8 cellular contexts compared by ENCODE assay signal in the genomic region with DNA sequence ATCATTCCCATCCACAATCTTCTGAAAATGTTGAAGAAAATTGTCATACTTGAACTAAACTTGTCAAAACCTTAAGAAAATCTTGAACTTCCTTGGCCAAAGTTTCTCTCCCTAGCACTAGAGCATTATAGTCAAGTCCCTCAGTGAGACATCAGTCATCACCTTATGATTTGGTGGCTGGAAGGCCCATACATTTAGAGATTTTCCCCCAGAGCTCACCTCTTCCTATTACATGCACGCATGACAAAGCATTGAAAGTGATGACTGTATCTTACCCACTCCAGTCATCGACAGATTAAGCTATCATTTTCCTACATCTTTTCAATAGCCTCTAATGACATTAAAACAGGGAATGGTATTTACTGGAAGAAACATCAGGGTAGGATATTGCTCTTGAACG.
A peak's percentile ranks its signal among the peaks of the same experiment; 100 is the strongest.
DNase-seq lines count a peak whose midpoint lies in the region; ATAC-seq, FAIRE-seq and TF ChIP-seq lines count a peak whose summit lies in the region.
"Not testable (repeated sequence)": the region's sequence is repeated elsewhere in the genome, so short reads cannot be mapped to it uniquely, and the experiment has no call there.

No MANE protein-coding gene starts in this region.

- H3K4me1 Mint-ChIP-seq in CD4-positive, CD25-positive, alpha-beta regulatory T cell, result peaks cover 0 to 15% (median 2%) of the 10 kb centered on the region in 4 donors
- peaks cover 22% of the 10 kb centered on the region for H3K4me1 Mint-ChIP-seq in activated CD4-positive, alpha-beta memory T cell treated with anti-CD3 and anti-CD28 coated beads, Interleukin-2, amount 10 ng/mL, durations not matched to agents 7 days and 5 days
- not testable (repeated sequence) for H3K4me1 Mint-ChIP-seq in activated T-helper 17 cell treated with anti-CD3 and anti-CD28 coated beads, Interleukin-2, amount 50 U/mL, for 72 hours
- H3K4me1 Mint-ChIP-seq in stimulated activated naive CD8-positive, alpha-beta T cell treated with anti-CD3 and anti-CD28 coated beads, Interleukin-15, Interleukin-2, amounts not matched to agents 100 ng/mL and 50 ng/mL, for 24 hours (ENCODE audit: low read depth), result peaks cover 17% of the 10 kb centered on the region

- not testable (repeated sequence) for H4K20me1 ChIP-seq in Loucy (ENCODE audit: insufficient read depth, low read length, poor library complexity, severe bottlenecking); GM12878 (ENCODE audit: control insufficient read depth, insufficient read depth)

- DNase-seq in CD4-positive, CD25-positive, alpha-beta regulatory T cell; activated CD4-positive, alpha-beta memory T cell treated with anti-CD3 and anti-CD28 coated beads, Interleukin-2, amount 10 ng/mL, durations not matched to agents 7 days and 5 days; GM12878 (ENCODE audit: low read depth, low spot score): not testable (repeated sequence)
- peak; percentile 10 for DNase-seq in stimulated activated CD4-positive, alpha-beta T cell treated with anti-CD3 and anti-CD28 coated beads, Interleukin-4, amount 100 ng/mL, for 24 hours

- intact Hi-C loops in GM12878 (cut with micrococcal nuclease; ENCODE audit: unreplicated experiment), result not testable (repeated sequence)

- not testable (repeated sequence) for ATAC-seq in CD4-positive, CD25-positive, alpha-beta regulatory T cell (ENCODE audit: low read depth in 2 of 2)
- peak; percentile 78 to 86 for ATAC-seq in activated CD4-positive, CD25-positive, alpha-beta regulatory T cell treated with anti-CD3 and anti-CD28 coated beads, Interleukin-2, amount 50 U/mL, for 24 hours
- peak; percentile 91 for ATAC-seq in activated T-helper 17 cell treated with anti-CD3 and anti-CD28 coated beads, Interleukin-2, amount 50 U/mL, for 72 hours (replicated peaks)
- ATAC-seq in GM12878, result peak; percentile 75

- FAIRE-seq in GM12878 (lab: Jason Lieb, UNC), result not testable (repeated sequence)

- CTCF ChIA-PET in activated CD4-positive, alpha-beta memory T cell treated with anti-CD3 and anti-CD28 coated beads, Interleukin-2, amount 10 ng/mL, durations not matched to agents 7 days and 5 days (lab: Charles Lee), result interaction anchor here (0.8 to 2.5 kb wide), 4 partner anchors 13 to 58 kb away, joined by 3 to 14 read pairs (median 4); no protein-coding TSS in a partner anchor
- CTCF ChIA-PET in GM12878 (lab: Yijun Ruan, JAX), result interaction anchor here (0.7 to 15.3 kb wide), 7 partner anchors 13 to 217 kb away, joined by 3 to 152 read pairs (median 5); no protein-coding TSS in a partner anchor

- SMC1A ChIA-PET in GM12878 (lab: Charles Lee; ENCODE audit: uncharacterized antibody, unreplicated experiment), result interaction anchor here (0.5 to 1.4 kb wide), 5 partner anchors 16 to 938 kb away, joined by 3 to 5 read pairs (median 3); no protein-coding TSS in a partner anchor

- not testable (repeated sequence) for H3K27ac ChIP-seq in CD4-positive, CD25-positive, alpha-beta regulatory T cell (ENCODE audit: insufficient read depth, low read length, poor library complexity, severe bottlenecking); GM12878 (ENCODE audit: control insufficient read depth, insufficient read depth)

- H3K27me3 ChIP-seq in CD4-positive, CD25-positive, alpha-beta regulatory T cell (ENCODE audit: control insufficient read depth, insufficient read depth, low read length); Loucy (ENCODE audit: insufficient read depth, low read length, poor library complexity, severe bottlenecking); GM12878 (replicated peaks in 1 of 2; ENCODE audit: control insufficient read depth in 2 of 2, insufficient read depth in 2 of 2, low read length in 1 of 2): not testable (repeated sequence)

- H3K9ac ChIP-seq in Loucy (ENCODE audit: low read depth, low read length, poor library complexity, severe bottlenecking), result peak overlapping the region; percentile 73
- H3K9ac ChIP-seq in GM12878 (ENCODE audit: control insufficient read depth, insufficient read depth, low read length), result not testable (repeated sequence)

- RAD21 ChIA-PET in GM12878 (lab: Charles Lee; ENCODE audit: unreplicated experiment), result interaction anchor here (1.0 to 1.5 kb wide), 4 partner anchors 18 to 58 kb away, joined by 3 to 5 read pairs (median 4); no protein-coding TSS in a partner anchor

- H3K4me3 Mint-ChIP-seq in CD4-positive, CD25-positive, alpha-beta regulatory T cell, result peak overlapping the region in 1 of 4 donors; percentile 38
- H3K4me3 Mint-ChIP-seq in activated CD4-positive, alpha-beta memory T cell treated with anti-CD3 and anti-CD28 coated beads, Interleukin-2, amount 10 ng/mL, durations not matched to agents 7 days and 5 days; stimulated activated naive CD8-positive, alpha-beta T cell treated with anti-CD3 and anti-CD28 coated beads, Interleukin-15, Interleukin-2, amounts not matched to agents 100 ng/mL and 50 ng/mL, for 24 hours: not testable (repeated sequence)
- peak overlapping the region; percentile 51 for H3K4me3 Mint-ChIP-seq in activated T-helper 17 cell treated with anti-CD3 and anti-CD28 coated beads, Interleukin-2, amount 50 U/mL, for 72 hours

- H3K27ac Mint-ChIP-seq in CD4-positive, CD25-positive, alpha-beta regulatory T cell, result peak overlapping the region in 2 of 3 donors; percentile 56 to 63
- H3K27ac Mint-ChIP-seq in activated CD4-positive, alpha-beta memory T cell treated with anti-CD3 and anti-CD28 coated beads, Interleukin-2, amount 10 ng/mL, durations not matched to agents 7 days and 5 days, result peak overlapping the region; percentile 4
- peak overlapping the region; percentile 82 for H3K27ac Mint-ChIP-seq in activated T-helper 17 cell treated with anti-CD3 and anti-CD28 coated beads, Interleukin-2, amount 50 U/mL, for 72 hours
- H3K27ac Mint-ChIP-seq in stimulated activated naive CD8-positive, alpha-beta T cell treated with anti-CD3 and anti-CD28 coated beads, Interleukin-15, Interleukin-2, amounts not matched to agents 100 ng/mL and 50 ng/mL, for 24 hours, result peak overlapping the region; percentile 80

- H3K27me3 Mint-ChIP-seq in CD4-positive, CD25-positive, alpha-beta regulatory T cell; activated CD4-positive, alpha-beta memory T cell treated with anti-CD3 and anti-CD28 coated beads, Interleukin-2, amount 10 ng/mL, durations not matched to agents 7 days and 5 days; activated T-helper 17 cell treated with anti-CD3 and anti-CD28 coated beads, Interleukin-2, amount 50 U/mL, for 72 hours; stimulated activated naive CD8-positive, alpha-beta T cell treated with anti-CD3 and anti-CD28 coated beads, Interleukin-15, Interleukin-2, amounts not matched to agents 100 ng/mL and 50 ng/mL, for 24 hours: not testable (repeated sequence)

- 57% methylated on average over 3 of the region's 3 CpGs for WGBS in GM12878 (ENCODE audit: insufficient coverage, insufficient replicate concordance, low lambda C conversion rate, missing lambda C conversion rate)

- H2AFZ ChIP-seq in Loucy (ENCODE audit: low read length); GM12878 (ENCODE audit: control insufficient read depth, low read depth, low read length): not testable (repeated sequence)

- peaks cover 52% of the 10 kb centered on the region for H3K79me2 ChIP-seq in Loucy (ENCODE audit: insufficient read depth, low read length)
- H3K79me2 ChIP-seq in GM12878 (ENCODE audit: control insufficient read depth, insufficient read depth, low read length), result not testable (repeated sequence)

- TF ChIP-seq CTCF in Loucy (conservative IDR thresholded peaks at IDR 0.05; ENCODE audit: low read length); GM12878 (IDR thresholded peaks at IDR 0.05 in 2 of 3, conservative IDR thresholded peaks at IDR 0.05 in 1 of 3; ENCODE audit: control insufficient read depth in 2 of 3, extremely low read depth in 1 of 3, insufficient read depth in 1 of 3, low read depth in 3 of 3, low read length in 3 of 3): not testable (repeated sequence)

- H3K4me3 ChIP-seq in CD4-positive, CD25-positive, alpha-beta regulatory T cell (ENCODE audit: low read depth, low read length); GM12878: not testable (repeated sequence)
- H3K4me3 ChIP-seq in Loucy (ENCODE audit: low read length, poor library complexity, severe bottlenecking), result peak overlapping the region; percentile 67

- H3K4me1 ChIP-seq in CD4-positive, CD25-positive, alpha-beta regulatory T cell (ENCODE audit: control insufficient read depth, insufficient read depth, low read length, poor library complexity, severe bottlenecking); GM12878 (ENCODE audit: control insufficient read depth, insufficient read depth, low read length): not testable (repeated sequence)
- H3K4me1 ChIP-seq in Loucy (ENCODE audit: insufficient read depth, low read length, poor library complexity, severe bottlenecking), result peaks cover 29% of the 10 kb centered on the region

- H3K36me3 Mint-ChIP-seq in CD4-positive, CD25-positive, alpha-beta regulatory T cell; activated CD4-positive, alpha-beta memory T cell treated with anti-CD3 and anti-CD28 coated beads, Interleukin-2, amount 10 ng/mL, durations not matched to agents 7 days and 5 days (ENCODE audit: low read depth); activated T-helper 17 cell treated with anti-CD3 and anti-CD28 coated beads, Interleukin-2, amount 50 U/mL, for 72 hours (ENCODE audit: low read depth); stimulated activated naive CD8-positive, alpha-beta T cell treated with anti-CD3 and anti-CD28 coated beads, Interleukin-15, Interleukin-2, amounts not matched to agents 100 ng/mL and 50 ng/mL, for 24 hours (ENCODE audit: low read depth): not testable (repeated sequence)

- not testable (repeated sequence) for H3K9me3 ChIP-seq in CD4-positive, CD25-positive, alpha-beta regulatory T cell (ENCODE audit: control insufficient read depth in 2 of 2, low read length in 2 of 2); Loucy (ENCODE audit: insufficient read depth, low read depth, low read length); GM12878 (replicated peaks; ENCODE audit: control insufficient read depth, insufficient read depth, low read length)

- in situ Hi-C loops in GM12878 (cut with MboI), result not testable (repeated sequence)

- H3F3A ChIP-seq in Loucy (ENCODE audit: low read depth), result not testable (repeated sequence)

- not testable (repeated sequence) for BruUV-seq in GM12878 (replicated peaks; lab: Mats Ljungman, UMichigan)

- TF ChIP-seq POLR2A in GM12878 (IDR thresholded peaks at IDR 0.05; ENCODE audit: low read depth, low read length), result not testable (repeated sequence)

- POLR2A ChIA-PET in activated CD4-positive, alpha-beta memory T cell treated with anti-CD3 and anti-CD28 coated beads, Interleukin-2, amount 10 ng/mL, durations not matched to agents 7 days and 5 days (lab: Charles Lee), result interaction anchor here (1.2 kb wide), 1 partner anchor 9 kb away, joined by 5 read pairs; no protein-coding TSS in a partner anchor
- POLR2A ChIA-PET in GM12878 (lab: Charles Lee), result not testable (repeated sequence)

- not testable (repeated sequence) for H3K9me3 Mint-ChIP-seq in CD4-positive, CD25-positive, alpha-beta regulatory T cell; activated CD4-positive, alpha-beta memory T cell treated with anti-CD3 and anti-CD28 coated beads, Interleukin-2, amount 10 ng/mL, durations not matched to agents 7 days and 5 days; activated T-helper 17 cell treated with anti-CD3 and anti-CD28 coated beads, Interleukin-2, amount 50 U/mL, for 72 hours; stimulated activated naive CD8-positive, alpha-beta T cell treated with anti-CD3 and anti-CD28 coated beads, Interleukin-15, Interleukin-2, amounts not matched to agents 100 ng/mL and 50 ng/mL, for 24 hours

- not testable (repeated sequence) for TF ChIP-seq EP300 in GM12878 (IDR thresholded peaks at IDR 0.05; ENCODE audit: borderline replicate concordance in 1 of 2, control insufficient read depth in 1 of 2, low read depth in 2 of 2, low read length in 2 of 2)

- peak overlapping the region; percentile 77 for H3K4me2 ChIP-seq in Loucy (ENCODE audit: low read depth, low read length, poor library complexity, severe bottlenecking)
- not testable (repeated sequence) for H3K4me2 ChIP-seq in GM12878 (ENCODE audit: control insufficient read depth, insufficient read depth)

- not testable (repeated sequence) for TF ChIP-seq RAD21 in GM12878 (IDR thresholded peaks at IDR 0.05; ENCODE audit: insufficient read depth, low read depth, low read length)

- not testable (repeated sequence) for H3K36me3 ChIP-seq in CD4-positive, CD25-positive, alpha-beta regulatory T cell (ENCODE audit: control insufficient read depth, insufficient read depth, low read length); Loucy (ENCODE audit: insufficient read depth, low read length); GM12878 (ENCODE audit: control insufficient read depth in 2 of 2, insufficient read depth in 2 of 2, low read length in 1 of 2)

- H3K9me2 ChIP-seq in Loucy (replicated peaks; ENCODE audit: low read depth, low read length), result not testable (repeated sequence)

Comparison
In these comparisons a context has a peak if more than half of its experiments do, and no peak if none do; other contexts are left out.
1. H3K27ac Mint-ChIP-seq: peak in every context shown above with its lines; median percentile 82 in activated T-helper 17 cell treated with anti-CD3 and anti-CD28 coated beads, Interleukin-2, amount 50 U/mL, for 72 hours; 80 in stimulated activated naive CD8-positive, alpha-beta T cell treated with anti-CD3 and anti-CD28 coated beads, Interleukin-15, Interleukin-2, amounts not matched to agents 100 ng/mL and 50 ng/mL, for 24 hours; 60 in CD4-positive, CD25-positive, alpha-beta regulatory T cell; 4 in activated CD4-positive, alpha-beta memory T cell treated with anti-CD3 and anti-CD28 coated beads, Interleukin-2, amount 10 ng/mL, durations not matched to agents 7 days and 5 days.